ENCODE assay signal across 1 cellular context in genomic region chr1:32351077-32351858, GRCh38.
TF ChIP-seq lines count a peak whose summit lies in the region.

No MANE protein-coding gene starts in this region.

TF ChIP-seq in HepG2, 621 proteins besides CTCF, POLR2A, EP300 and RAD21 (continued from another document and continues in another):
- TF ChIP-seq ELK4 (CRISPR knock-in tag; IDR thresholded peaks at IDR 0.05; ENCODE audit: borderline replicate concordance) (no peak), ZBTB42 (CRISPR knock-in tag; IDR thresholded peaks at IDR 0.05) (peak; percentile 53; the same call in 1 of the 2 replicates), TCF7L2 (IDR thresholded peaks at IDR 0.05; ENCODE audit: low read depth, low read length) (no peak), ATM (IDR thresholded peaks at IDR 0.05; ENCODE audit: borderline replicate concordance) (no peak), SNRNP70 (IDR thresholded peaks at IDR 0.05; ENCODE audit: low read depth, low read length) (no peak), RERE (CRISPR knock-in tag; IDR thresholded peaks at IDR 0.05; ENCODE audit: low read depth) (no peak), NFRKB (IDR thresholded peaks at IDR 0.05) (no peak), HMG20A (CRISPR knock-in tag; IDR thresholded peaks at IDR 0.05; ENCODE audit: borderline replicate concordance) (0 out of 2 replicates have a peak, but pooled peaks have one; percentile 12), POGZ (CRISPR knock-in tag; IDR thresholded peaks at IDR 0.05) (0 out of 2 replicates have a peak, but pooled peaks have one; percentile 19), ZNF335 (CRISPR knock-in tag; IDR thresholded peaks at IDR 0.05) (peak; percentile 69), ZNF562 (CRISPR knock-in tag; IDR thresholded peaks at IDR 0.05; ENCODE audit: borderline replicate concordance) (no peak), JUNB (CRISPR knock-in tag; IDR thresholded peaks at IDR 0.05; ENCODE audit: borderline replicate concordance) (no peak), ZFX (CRISPR knock-in tag; IDR thresholded peaks at IDR 0.05; ENCODE audit: low read depth) (peak; percentile 93), ZBTB8A (CRISPR knock-in tag; IDR thresholded peaks at IDR 0.05; ENCODE audit: borderline replicate concordance, low read depth) (no peak), ZHX2 (IDR thresholded peaks at IDR 0.05; ENCODE audit: low read depth) (peak; percentile 67), ZHX2 (CRISPR knock-in tag; IDR thresholded peaks at IDR 0.05; ENCODE audit: borderline replicate concordance) (0 out of 2 replicates have a peak, but pooled peaks have one; percentile 20), PPARG (CRISPR knock-in tag; conservative IDR thresholded peaks at IDR 0.05) (0 out of 2 replicates have a peak, but pooled peaks have one; percentile 46), NCOA5 (CRISPR knock-in tag; IDR thresholded peaks at IDR 0.05) (no peak), ZNF790 (CRISPR knock-in tag; IDR thresholded peaks at IDR 0.05; ENCODE audit: borderline replicate concordance) (peak; percentile 85; the same call in 1 of the 2 replicates), ZNF251 (CRISPR knock-in tag; IDR thresholded peaks at IDR 0.05) (no peak), E2F2 (CRISPR knock-in tag; IDR thresholded peaks at IDR 0.05; ENCODE audit: borderline replicate concordance) (peak; percentile 56; the same call in 1 of the 2 replicates), ZBTB25 (CRISPR knock-in tag; IDR thresholded peaks at IDR 0.05) (no peak), HNF1A (IDR thresholded peaks at IDR 0.05; ENCODE audit: low read depth) (no peak), HNF1A (CRISPR knock-in tag; IDR thresholded peaks at IDR 0.05; ENCODE audit: borderline replicate concordance) (0 out of 2 replicates have a peak, but pooled peaks have one; percentile 12), ZNF256 (CRISPR knock-in tag; conservative IDR thresholded peaks at IDR 0.05) (0 out of 2 replicates have a peak, but pooled peaks have one; percentile 78), TRIM22 (IDR thresholded peaks at IDR 0.05) (no peak), TEF (CRISPR knock-in tag; IDR thresholded peaks at IDR 0.05) (0 out of 2 replicates have a peak, but pooled peaks have one; percentile 46), FOSL2 (CRISPR knock-in tag; IDR thresholded peaks at IDR 0.05) (peak; percentile 29), TCF12 (IDR thresholded peaks at IDR 0.05) (no peak), TCF12 (CRISPR knock-in tag; IDR thresholded peaks at IDR 0.05) (peak; percentile 50; the same call in 1 of the 2 replicates), MIER2 (CRISPR knock-in tag; IDR thresholded peaks at IDR 0.05) (no peak), HNRNPH1 (optimal IDR thresholded peaks at IDR 0.05; ENCODE audit: low read depth, low read length) (no peak), FOXA1 (IDR thresholded peaks at IDR 0.05) (no peak), FOXA1 (CRISPR knock-in tag; IDR thresholded peaks at IDR 0.05) (no peak), HINFP (CRISPR knock-in tag; IDR thresholded peaks at IDR 0.05; ENCODE audit: low read depth) (no peak)
